1 cellular context compared by ENCODE assay signal in genomic region chr12:49130151-49131050, GRCh38.
TF ChIP-seq lines count a peak whose summit lies in the region.

No MANE protein-coding gene starts in this region.

TF ChIP-seq in IMR-90, 13 proteins besides CTCF, POLR2A, EP300 and RAD21 (continued from another document):
- TF ChIP-seq ELK1 (IDR thresholded peaks at IDR 0.05; ENCODE audit: borderline replicate concordance, low read depth, low read length), result no peak
- peak; percentile 92; the same call in 1 of the 2 replicates for TF ChIP-seq CHD1 (IDR thresholded peaks at IDR 0.05; ENCODE audit: low read depth, low read length)
- peak; percentile 55; the same call in 1 of the 2 replicates for TF ChIP-seq SMC3 (IDR thresholded peaks at IDR 0.05; ENCODE audit: low read depth, low read length)
- peak; percentile 76 for TF ChIP-seq NFE2L2 (IDR thresholded peaks at IDR 0.05; ENCODE audit: low read depth, low read length)
- TF ChIP-seq RFX5 (IDR thresholded peaks at IDR 0.05; ENCODE audit: low read depth, low read length), result no peak
- peak; percentile 15; the same call in 1 of the 2 replicates for TF ChIP-seq BHLHE40 (IDR thresholded peaks at IDR 0.05; ENCODE audit: low read depth, low read length)
- TF ChIP-seq MXI1 (IDR thresholded peaks at IDR 0.05; ENCODE audit: borderline replicate concordance, low read depth, low read length), result peak; percentile 99
- TF ChIP-seq FOS (IDR thresholded peaks at IDR 0.05; ENCODE audit: low read depth, low read length), result 0 out of 2 replicates have a peak, but pooled peaks have one; percentile 9
- peak; percentile 26 for TF ChIP-seq RCOR1 (IDR thresholded peaks at IDR 0.05; ENCODE audit: insufficient replicate concordance, low read length)
- no peak for TF ChIP-seq MAFK (IDR thresholded peaks at IDR 0.05; ENCODE audit: low read depth, low read length)
TF ChIP-seq in IMR-90: peak in this region for 9.
